11 cellular contexts compared by ENCODE assay signal in the genomic region with DNA sequence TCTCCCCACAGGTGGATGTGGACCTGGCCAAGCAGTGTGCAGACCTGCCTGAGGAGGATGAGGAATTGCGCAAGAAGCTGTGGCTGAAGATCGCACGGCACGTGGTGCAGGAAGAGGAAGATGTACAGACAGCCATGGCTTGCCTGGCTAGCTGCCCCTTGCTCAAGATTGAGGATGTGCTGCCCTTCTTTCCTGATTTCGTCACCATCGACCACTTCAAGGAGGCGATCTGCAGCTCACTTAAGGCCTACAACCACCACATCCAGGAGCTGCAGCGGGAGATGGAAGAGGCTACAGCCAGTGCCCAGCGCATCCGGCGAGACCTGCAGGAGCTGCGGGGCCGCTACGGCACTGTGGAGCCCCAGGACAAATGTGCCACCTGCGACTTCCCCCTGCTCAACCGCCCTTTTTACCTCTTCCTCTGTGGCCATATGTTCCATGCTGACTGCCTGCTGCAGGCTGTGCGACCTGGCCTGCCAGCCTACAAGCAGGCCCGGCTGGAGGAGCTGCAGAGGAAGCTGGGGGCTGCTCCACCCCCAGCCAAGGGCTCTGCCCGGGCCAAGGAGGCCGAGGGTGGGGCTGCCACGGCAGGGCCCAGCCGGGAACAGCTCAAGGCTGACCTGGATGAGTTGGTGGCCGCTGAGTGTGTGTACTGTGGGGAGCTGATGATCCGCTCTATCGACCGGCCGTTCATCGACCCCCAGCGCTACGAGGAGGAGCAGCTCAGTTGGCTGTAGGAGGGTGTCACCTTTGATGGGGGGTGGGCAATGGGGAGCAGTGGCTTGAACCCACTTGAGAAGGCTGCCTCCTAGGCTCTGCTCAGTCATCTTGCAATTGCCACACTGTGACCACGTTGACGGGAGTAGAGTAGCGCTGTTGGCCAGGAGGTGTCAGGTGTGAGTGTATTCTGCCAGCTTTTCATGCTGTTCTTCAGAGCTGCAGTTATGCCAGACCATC. TPM values are rescaled to one million over a fixed set of nuclear protein-coding genes. Genes with fewer than 3 reads are reported as not detected.
DNase-seq lines count a peak whose midpoint lies in the region; ATAC-seq and TF ChIP-seq lines count a peak whose summit lies in the region.
"Had no signal": no experiment of that assay in that cellular context is flagged by ENCODE, and none has a peak within 500 bp of the region (broad histone marks: within the 10 kb centered on the region; RNA-seq: fewer than 3 reads in every experiment).

No MANE protein-coding gene starts in this region.

- H3K4me3 Mint-ChIP-seq in CD4-positive, alpha-beta T cell, result no peak overlapping the region
- H3K4me3 Mint-ChIP-seq in activated naive CD4-positive, alpha-beta T cell treated with anti-CD3 and anti-CD28 coated beads for 36 hours, result no peak overlapping the region

- POLR2A ChIA-PET in CD4-positive, alpha-beta T cell (lab: Charles Lee), result interaction anchor here (1.9 to 2.9 kb wide), 2 partner anchors 39 to 45 kb away, joined by 5 to 10 read pairs; no protein-coding TSS in a partner anchor

- no peaks in the 10 kb centered on the region for H3K9me3 ChIP-seq in CD4-positive, alpha-beta T cell (ENCODE audit: control insufficient read depth, low read length)
- H3K9me3 ChIP-seq in mononuclear cell (ENCODE audit: low read depth, low read length), result no peaks in the 10 kb centered on the region
- H3K9me3 ChIP-seq: heart left ventricle had no signal

- CTCF ChIA-PET in CD4-positive, alpha-beta T cell (lab: Charles Lee), result interaction anchor here (0.6 to 5.9 kb wide), 8 partner anchors 7 to 1271 kb away, joined by 3 to 62 read pairs (median 15); partner anchors contain the start of genes CHAC1, RHOV and VPS18
- CTCF ChIA-PET in activated naive CD4-positive, alpha-beta T cell treated with anti-CD3 and anti-CD28 coated beads for 36 hours (lab: Charles Lee), result interaction anchor here (0.6 to 15.7 kb wide), 22 partner anchors 8 to 343 kb away, joined by 3 to 393 read pairs (median 5); partner anchors contain the start of genes CCDC32, DLL4, RHOV and VPS18

- peak overlapping the region; percentile 60 for H3K27ac Mint-ChIP-seq in CD4-positive, alpha-beta T cell
- H3K27ac Mint-ChIP-seq in activated naive CD4-positive, alpha-beta T cell treated with anti-CD3 and anti-CD28 coated beads for 36 hours, result no peak overlapping the region

- H3K4me3 ChIP-seq in mononuclear cell (ENCODE audit: low read length), result peak overlapping the region; percentile 0
- H3K4me3 ChIP-seq: heart left ventricle had no signal

- no peak overlapping the region for H3K27ac ChIP-seq in CD4-positive, alpha-beta T cell (ENCODE audit: low read depth, low read length)
- H3K27ac ChIP-seq in cingulate gyrus (ENCODE audit: low read depth, low read length), result peak overlapping the region; percentile 14

- H3K4me1 ChIP-seq in mononuclear cell (ENCODE audit: insufficient read depth, low read length), result peaks cover 66% of the 10 kb centered on the region

- peaks cover 52% of the 10 kb centered on the region for H3K36me3 Mint-ChIP-seq in CD4-positive, alpha-beta T cell (ENCODE audit: low read depth)
- H3K36me3 Mint-ChIP-seq in activated naive CD4-positive, alpha-beta T cell treated with anti-CD3 and anti-CD28 coated beads for 36 hours (ENCODE audit: low read depth), result peaks cover 13% of the 10 kb centered on the region

- no peaks in the 10 kb centered on the region for H3K27me3 Mint-ChIP-seq in CD4-positive, alpha-beta T cell
- no peaks in the 10 kb centered on the region for H3K27me3 Mint-ChIP-seq in activated naive CD4-positive, alpha-beta T cell treated with anti-CD3 and anti-CD28 coated beads for 36 hours (ENCODE audit: low read depth)

- H3K4me1 Mint-ChIP-seq in CD4-positive, alpha-beta T cell (ENCODE audit: low read depth), result peaks cover 30% of the 10 kb centered on the region
- H3K4me1 Mint-ChIP-seq in activated naive CD4-positive, alpha-beta T cell treated with anti-CD3 and anti-CD28 coated beads for 36 hours (ENCODE audit: low read depth), result peaks cover 21% of the 10 kb centered on the region

- TF ChIP-seq CTCF in CD4-positive, alpha-beta T cell (IDR thresholded peaks at IDR 0.05), result no peak

- no peaks in the 10 kb centered on the region for H3K27me3 ChIP-seq in CD4-positive, alpha-beta T cell (ENCODE audit: control insufficient read depth, insufficient read depth, low read length)
- H3K27me3 ChIP-seq in mononuclear cell (ENCODE audit: insufficient read depth, low read length), result no peaks in the 10 kb centered on the region
- H3K27me3 ChIP-seq: heart left ventricle had no signal

- no peak for DNase-seq in CD4-positive, alpha-beta T cell
- DNase-seq in NOMO-1 treated with DMSO at 0.1 percent for 48 hours (lab: John Stamatoyannopoulos, UW; ENCODE audit: unreplicated experiment), result peak; percentile 98
- DNase-seq in activated naive CD4-positive, alpha-beta T cell treated with anti-CD3 and anti-CD28 coated beads for 36 hours, result no peak
- DNase-seq: NCI-H2171 treated with DMSO at 0.1 percent for 48 hours had no signal

- H3K9me3 Mint-ChIP-seq in CD4-positive, alpha-beta T cell, result no peaks in the 10 kb centered on the region
- no peaks in the 10 kb centered on the region for H3K9me3 Mint-ChIP-seq in activated naive CD4-positive, alpha-beta T cell treated with anti-CD3 and anti-CD28 coated beads for 36 hours

- ATAC-seq in CD4-positive, alpha-beta T cell (ENCODE audit: poor library complexity), result no peak
- ATAC-seq in HG03039 (IDR thresholded peaks at IDR 0.05; ENCODE audit: unreplicated experiment) (no peak), HG03095 (IDR thresholded peaks at IDR 0.05; ENCODE audit: unreplicated experiment) (no peak), GM21526 (IDR thresholded peaks at IDR 0.05; ENCODE audit: low FRiP score, unreplicated experiment) (no peak)

- intact Hi-C loops in CD4-positive, alpha-beta T cell (cut with DNase I, micrococcal nuclease), result loop anchor here (10.0 kb wide), 2 partner anchors 52 to 912 kb away; partner anchors contain the start of gene CHAC1 (in 1 of the 2)
- intact Hi-C loops in activated naive CD4-positive, alpha-beta T cell treated with anti-CD3 and anti-CD28 coated beads for 36 hours (cut with micrococcal nuclease), result no loop called here

RNA-seq across cellular contexts. Expression of gene VPS18, which starts 8.6 kb away (rescaled TPM):
- 10 to 100 TPM; 20.8 to 21.7 TPM for total RNA-seq in CD4-positive, alpha-beta T cell
- 28.7 TPM for total RNA-seq in mononuclear cell
- 1 to 10 TPM; 3.3 to 3.4 TPM for total RNA-seq in activated naive CD4-positive, alpha-beta T cell treated with anti-CD3 and anti-CD28 coated beads for 36 hours

RNA-seq across cellular contexts. Expression of gene DLL4, which starts 26.3 kb away (rescaled TPM):
- total RNA-seq in CD4-positive, alpha-beta T cell, result under 1 TPM; 0.11 to 0.14 TPM
- not detected for total RNA-seq in mononuclear cell
- under 1 TPM in 1 of 2 experiments, not detected in 1; 0.14 TPM for total RNA-seq in activated naive CD4-positive, alpha-beta T cell treated with anti-CD3 and anti-CD28 coated beads for 36 hours

RNA-seq across cellular contexts. Expression of gene RHOV, which starts 28.8 kb away (rescaled TPM):
- total RNA-seq in CD4-positive, alpha-beta T cell, result under 1 TPM; 0.36 TPM
- not detected for total RNA-seq in mononuclear cell
- under 1 TPM in 1 of 2 experiments, not detected in 1; 0.22 TPM for total RNA-seq in activated naive CD4-positive, alpha-beta T cell treated with anti-CD3 and anti-CD28 coated beads for 36 hours
- total RNA-seq: heart left ventricle, pulmonary artery endothelial cell had no signal

RNA-seq across cellular contexts. Expression of gene CHAC1, which starts 50.4 kb away (rescaled TPM):
- total RNA-seq in CD4-positive, alpha-beta T cell, result under 1 TPM; 0.42 to 0.47 TPM
- total RNA-seq in mononuclear cell, result 0.52 TPM
- 10 to 100 TPM; 19.8 to 20.2 TPM for total RNA-seq in activated naive CD4-positive, alpha-beta T cell treated with anti-CD3 and anti-CD28 coated beads for 36 hours

RNA-seq across cellular contexts. Expression of gene SPINT1, which starts 59.0 kb away (rescaled TPM):
- total RNA-seq in CD4-positive, alpha-beta T cell, result 1 to 10 TPM; 1.0 to 1.6 TPM
- 4.2 TPM for total RNA-seq in mononuclear cell
- total RNA-seq in activated naive CD4-positive, alpha-beta T cell treated with anti-CD3 and anti-CD28 coated beads for 36 hours, result 1 to 10 TPM; 4.5 to 4.7 TPM
